23 cellular contexts compared by ENCODE assay signal in genomic region chr4:130591091-130591490, GRCh38.
"Had no signal": no experiment of that assay in that cellular context is flagged by ENCODE, and none has a peak within 500 bp of the region (broad histone marks: within the 10 kb centered on the region; RNA-seq: fewer than 3 reads in every experiment).

No MANE protein-coding gene starts in this region.

- H3K27ac Mint-ChIP-seq: IgD-negative memory B cell had no signal

- H3K27ac ChIP-seq: KMS-11, SJSA1, SK-N-MC had no signal

- H3K36me3 ChIP-seq: MG63, SJSA1 had no signal

- H3K4me3 ChIP-seq: K562, MG63, SJSA1, SK-N-MC had no signal

- H3K36me3 Mint-ChIP-seq: IgD-negative memory B cell had no signal

- DNase-seq: MG63, NCI-H1092, NCI-H1105 treated with DMSO at 0.1 percent for 48 hours, NCI-H1417 treated with DMSO at 0.1 percent for 48 hours, NCI-H146, NCI-H1694 treated with DMSO at 0.1 percent for 48 hours, NCI-H1930, NCI-H2081 treated with DMSO at 0.1 percent for 48 hours, NCI-H2171, NCI-H226, NCI-H446, NCI-H510A, NCI-H524 treated with DMSO at 0.1 percent for 48 hours, NCI-H69, NCI-H774, Right ventricle myocardium superior, RPMI8226, SIG-M5 had no signal

- H3K9ac ChIP-seq: KMS-11 had no signal

- H3K4me1 ChIP-seq: SJSA1 had no signal

- H3K4me2 ChIP-seq: KMS-11 had no signal

- H3K27me3 ChIP-seq: MG63, SJSA1 had no signal

- H3K4me3 Mint-ChIP-seq: IgD-negative memory B cell had no signal

- H3K4me1 Mint-ChIP-seq: IgD-negative memory B cell had no signal

- H3K9me3 ChIP-seq: MG63, SJSA1 had no signal

- H3K27me3 Mint-ChIP-seq: IgD-negative memory B cell had no signal
